Comparison of ENCODE assay signal across 7 cellular contexts in the genomic region with DNA sequence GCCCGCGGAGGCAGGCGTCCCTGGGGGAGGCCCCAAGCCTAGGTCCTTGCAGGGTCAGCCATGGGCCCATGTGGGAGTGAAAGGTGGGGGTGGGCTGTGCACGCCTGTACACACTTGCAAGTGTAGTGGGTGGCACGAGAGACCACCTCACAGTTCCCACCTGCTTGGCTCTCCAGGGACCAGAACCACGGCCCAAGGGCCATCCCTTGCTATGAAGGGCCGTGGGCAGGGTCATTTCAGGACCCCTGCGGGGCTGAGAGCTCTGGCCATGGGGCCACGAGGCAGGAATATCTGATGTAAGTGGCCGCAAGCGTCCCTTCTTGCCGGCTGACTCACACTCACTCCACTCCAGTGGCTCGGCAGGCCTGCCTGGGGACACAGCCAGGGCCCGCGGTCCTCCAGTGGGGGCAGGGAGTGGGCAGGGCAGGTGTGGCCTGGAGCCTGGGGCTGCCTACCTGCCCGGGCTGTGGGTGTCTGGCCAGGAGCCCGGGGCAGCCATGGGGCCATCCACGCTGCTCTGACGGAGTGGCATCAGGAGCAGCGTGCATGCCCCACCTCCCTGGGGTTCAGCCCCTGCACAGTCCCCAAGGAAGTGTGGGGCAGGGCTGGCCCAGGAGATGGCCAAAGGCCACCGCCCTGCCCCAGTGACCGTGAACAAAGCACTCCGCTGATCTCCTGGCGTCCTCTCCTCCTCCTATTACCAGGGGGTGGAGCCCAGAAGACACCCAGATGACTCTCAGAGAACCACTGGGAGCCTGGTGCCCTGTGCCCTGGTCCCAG. TPM values are rescaled to one million over a fixed set of nuclear protein-coding genes. Genes with fewer than 3 reads are reported as not detected.
DNase-seq lines count a peak whose midpoint lies in the region; ATAC-seq, FAIRE-seq and TF ChIP-seq lines count a peak whose summit lies in the region.

No MANE protein-coding gene starts in this region.

- in situ Hi-C loops in GM23248 (cut with MboI) = no loop called here

- TF ChIP-seq CTCF in bronchial epithelial cell (IDR thresholded peaks at IDR 0.05; ENCODE audit: insufficient read depth, low read length, severe bottlenecking) = no peak
- TF ChIP-seq CTCF in left lung (IDR thresholded peaks at IDR 0.05) = no peak

- ATAC-seq in left lung (peak; percentile 68), HG03159 (IDR thresholded peaks at IDR 0.05; ENCODE audit: unreplicated experiment) (no peak)

- no peaks in the 10 kb centered on the region for H4K20me1 ChIP-seq in GM23248 (ENCODE audit: insufficient read depth)

- 18 to 25% methylated on average over 18 to 22 of the region's 24 CpGs for WGBS in GM23248 (ENCODE audit: low coverage in 1 of 2, low lambda C conversion rate in 2 of 2, missing lambda C conversion rate in 2 of 2), 2 experiments

- H3K27me3 ChIP-seq in GM23248 (replicated peaks; ENCODE audit: insufficient read depth) (no peaks in the 10 kb centered on the region), NT2/D1 (ENCODE audit: insufficient read depth, insufficient read length) (no peaks in the 10 kb centered on the region), bronchial epithelial cell (ENCODE audit: control insufficient read depth, insufficient read depth, low read length) (no peaks in the 10 kb centered on the region), left lung (no peaks in the 10 kb centered on the region)

- H3F3A ChIP-seq in GM23248 (ENCODE audit: insufficient read depth) = peaks cover 11% of the 10 kb centered on the region

- H3K9me2 ChIP-seq in GM23248 (ENCODE audit: insufficient read depth) = no peaks in the 10 kb centered on the region

- H3K4me2 ChIP-seq in GM23248 (ENCODE audit: unreplicated experiment) = peak overlapping the region; percentile 76

- peak overlapping the region; percentile 28; the same call in 1 of the 2 replicates for H2AFZ ChIP-seq in GM23248

- H3K9ac ChIP-seq in GM23248 = peak overlapping the region; percentile 91
- peak overlapping the region; percentile 54 for H3K9ac ChIP-seq in NT2/D1 (ENCODE audit: insufficient read length, low read depth)

- no peaks in the 10 kb centered on the region for H3K36me3 ChIP-seq in GM23248 (ENCODE audit: low read depth)
- H3K36me3 ChIP-seq in NT2/D1 (ENCODE audit: insufficient read depth, insufficient read length, low read length) = no peaks in the 10 kb centered on the region
- no peaks in the 10 kb centered on the region for H3K36me3 ChIP-seq in bronchial epithelial cell (ENCODE audit: control insufficient read depth, insufficient read depth, low read length)
- H3K36me3 ChIP-seq in left lung = no peaks in the 10 kb centered on the region

- peak; percentile 93 for DNase-seq in GM23248
- DNase-seq in NT2/D1 (ENCODE audit: low read depth, low spot score) = no peak
- peak; percentile 28 for DNase-seq in bronchial epithelial cell (ENCODE audit: low read depth)
- DNase-seq in left lung = peak; percentile 89 to 95
- DNase-seq in superior temporal gyrus (ENCODE audit: extremely low spot score) = peak; percentile 69
- no peak for DNase-seq in activated CD4-positive, CD25-positive, alpha-beta regulatory T cell (lab: John Stamatoyannopoulos, UW)

- no peaks in the 10 kb centered on the region for H3K79me2 ChIP-seq in GM23248 (ENCODE audit: insufficient read depth)

- peak overlapping the region; percentile 98 for H3K27ac ChIP-seq in GM23248
- H3K27ac ChIP-seq in left lung = peak overlapping the region; percentile 99 to 100

- H3K4me1 ChIP-seq in GM23248 (ENCODE audit: insufficient read depth) (peaks cover 34% of the 10 kb centered on the region), NT2/D1 (ENCODE audit: insufficient read depth, insufficient read length) (peaks cover 46% of the 10 kb centered on the region), left lung (peaks cover 42 to 81% of the 10 kb centered on the region in 2 donors)

- no peak for FAIRE-seq in bronchial epithelial cell (lab: Jason Lieb, UNC)

- H3K9me3 ChIP-seq in GM23248 (ENCODE audit: low read depth) = no peaks in the 10 kb centered on the region
- H3K9me3 ChIP-seq in NT2/D1 (ENCODE audit: insufficient read depth, low read length) = no peaks in the 10 kb centered on the region
- H3K9me3 ChIP-seq in left lung = no peaks in the 10 kb centered on the region

- intact Hi-C loops in left lung (cut with DNase I) = no loop called here

- H3K4me3 ChIP-seq in GM23248 (0 out of 2 replicates have a peak overlapping the region, but pooled peaks have one; percentile 13), NT2/D1 (ENCODE audit: insufficient read length, low read depth) (no peak overlapping the region), bronchial epithelial cell (ENCODE audit: low read depth, low read length) (no peak overlapping the region), left lung (peak overlapping the region in 1 of 2 donors; percentile 74)

RNA-seq across cellular contexts. Expression of gene MKNK2, which starts 8.6 kb away (rescaled TPM):
- total RNA-seq in GM23248 (2014; rRNA removed; shearing (Covaris generic)) = 78.6 and 83.2 TPM in 2 replicates
- polyA plus RNA-seq in GM23248 (2016; fragmentation: Nextera tagmentation; extraction: Ambion mirVana) = 28.9 and 37.6 TPM in 2 replicates
- total RNA-seq in bronchial epithelial cell = 251 and 1,002 TPM in 2 replicates
- 100 to 1,000 TPM; 238 to 291 TPM for total RNA-seq in left lung

RNA-seq across cellular contexts. Expression of gene MOB3A, which starts 36.5 kb away (rescaled TPM):
- 38.7 and 53.1 TPM in 2 replicates for total RNA-seq in GM23248 (2014; rRNA removed; shearing (Covaris generic))
- 53.7 and 57.0 TPM in 2 replicates for polyA plus RNA-seq in GM23248 (2016; fragmentation: Nextera tagmentation; extraction: Ambion mirVana)
- total RNA-seq in bronchial epithelial cell (15.8 and 19.5 TPM in 2 replicates), left lung (100 to 1,000 TPM in 1 of 2 donors, 10 to 100 TPM in 1; 59.1 to 105 TPM)

RNA-seq across cellular contexts. Expression of gene IZUMO4, which starts 37.1 kb away (rescaled TPM):
- 1.6 and 2.3 TPM in 2 replicates for total RNA-seq in GM23248 (2014; rRNA removed; shearing (Covaris generic))
- 0.89 and 1.5 TPM in 2 replicates for polyA plus RNA-seq in GM23248 (2016; fragmentation: Nextera tagmentation; extraction: Ambion mirVana)
- total RNA-seq in bronchial epithelial cell (3.7 and 5.9 TPM in 2 replicates), left lung (1 to 10 TPM; 2.6 to 5.2 TPM)

RNA-seq across cellular contexts. Expression of gene BTBD2, which starts 44.1 kb away (rescaled TPM):
- 69.5 and 72.0 TPM in 2 replicates for total RNA-seq in GM23248 (2014; rRNA removed; shearing (Covaris generic))
- 6.8 and 9.0 TPM in 2 replicates for polyA plus RNA-seq in GM23248 (2016; fragmentation: Nextera tagmentation; extraction: Ambion mirVana)
- total RNA-seq in bronchial epithelial cell (23.2 and 30.6 TPM in 2 replicates), left lung (10 to 100 TPM; 63.1 to 63.6 TPM)

Comparison
In these comparisons a context has a peak if more than half of its experiments do, and no peak if none do; other contexts are left out.
1. DNase-seq: peak in GM23248 (single experiment), bronchial epithelial cell (single experiment), left lung (2 of 2) and superior temporal gyrus (single experiment); none in NT2/D1 (single experiment) and activated CD4-positive, CD25-positive, alpha-beta regulatory T cell (0 of 4).